In the genomic region with DNA sequence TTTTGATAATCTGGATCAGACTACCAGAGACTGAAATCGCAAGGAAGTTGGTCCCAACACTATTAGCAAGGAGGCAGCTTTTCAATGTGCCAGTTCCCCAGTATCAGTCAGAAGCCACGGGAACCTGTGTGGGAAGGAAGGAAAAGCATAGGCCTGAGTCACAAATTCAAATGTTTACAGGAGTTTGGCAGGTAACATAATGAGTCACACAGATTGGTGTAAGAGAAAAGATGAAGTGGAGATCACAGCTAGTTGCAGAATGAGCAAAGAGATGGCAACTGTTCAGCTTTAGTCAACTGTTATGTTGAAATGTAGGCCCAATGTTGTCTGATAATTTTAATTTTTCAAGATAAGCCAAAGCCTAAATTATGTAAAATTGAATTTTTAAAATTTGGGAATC, we compare ENCODE assay signal across 12 cellular contexts. TPM values are rescaled to one million over a fixed set of nuclear protein-coding genes. Genes with fewer than 3 reads are reported as not detected.
DNase-seq lines count a peak whose midpoint lies in the region; ATAC-seq and TF ChIP-seq lines count a peak whose summit lies in the region.
"Had no signal": no experiment of that assay in that cellular context is flagged by ENCODE, and none has a peak within 500 bp of the region (broad histone marks: within the 10 kb centered on the region; RNA-seq: fewer than 3 reads in every experiment).

No MANE protein-coding gene starts in this region.

- H3K4me1 ChIP-seq in gastrocnemius medialis, result peaks cover 4 to 12% of the 10 kb centered on the region in 2 donors
- H3K4me1 ChIP-seq in neuronal stem cell (ENCODE audit: control insufficient read depth in 2 of 2, insufficient read depth in 1 of 2, low read depth in 1 of 2, low read length in 2 of 2), result no peaks in the 10 kb centered on the region
- H3K4me1 ChIP-seq: lower lobe of right lung had no signal

- no peak overlapping the region for H2AFZ ChIP-seq in neuronal stem cell (ENCODE audit: low read length)

- no peak overlapping the region for H3K23ac ChIP-seq in neuronal stem cell (ENCODE audit: low read depth, low read length, poor library complexity)

- no peak overlapping the region for H3K4me2 ChIP-seq in neuronal stem cell (ENCODE audit: insufficient read depth, low read length, poor library complexity, severe bottlenecking)

- intact Hi-C loops in activated CD4-positive, alpha-beta T cell treated with anti-CD3 and anti-CD28 coated beads for 36 hours (cut with DNase I, micrococcal nuclease), result no loop called here
- intact Hi-C loops in gastrocnemius medialis (cut with DNase I; ENCODE audit: low total_unique reads), result loop anchor here (1.0 to 5.0 kb wide), 2 partner anchors 60 to 86 kb away; partner anchors contain the start of gene GPATCH8

- H3K4me3 Mint-ChIP-seq in activated CD4-positive, alpha-beta T cell treated with anti-CD3 and anti-CD28 coated beads for 36 hours, result no peak overlapping the region

- H3K27me3 ChIP-seq in MG63, result no peaks in the 10 kb centered on the region
- no peaks in the 10 kb centered on the region for H3K27me3 ChIP-seq in gastrocnemius medialis
- no peaks in the 10 kb centered on the region for H3K27me3 ChIP-seq in neuronal stem cell (ENCODE audit: control insufficient read depth in 3 of 3, insufficient read depth in 3 of 3, low read depth in 1 of 3, low read length in 3 of 3)
- H3K27me3 ChIP-seq: cardiac muscle cell had no signal

- no peak overlapping the region for H2BK120ac ChIP-seq in neuronal stem cell (ENCODE audit: low read depth, low read length)

- in situ Hi-C loops in gastrocnemius medialis (cut with MboI; ENCODE audit: low sequenced_read_pairs in 4 of 4), result loop anchor here in 1 of 4 donors (10.0 kb wide), 1 partner anchor 87 kb away; the partner anchor contains the start of gene GPATCH8

- H2BK15ac ChIP-seq in neuronal stem cell (ENCODE audit: low read length), result no peak overlapping the region

- H4K91ac ChIP-seq in neuronal stem cell (ENCODE audit: low read depth, low read length, poor library complexity), result no peak overlapping the region

- no peak overlapping the region for H3K18ac ChIP-seq in neuronal stem cell (ENCODE audit: low read length)

- H3K4ac ChIP-seq in neuronal stem cell (ENCODE audit: low read length), result no peak overlapping the region

- no peaks in the 10 kb centered on the region for H3K79me1 ChIP-seq in neuronal stem cell (ENCODE audit: low read depth, low read length)

- ATAC-seq in activated CD4-positive, alpha-beta T cell treated with anti-CD3 and anti-CD28 coated beads for 36 hours, result peak; percentile 95
- ATAC-seq in esophagus mucosa (peak; percentile 96), gastrocnemius medialis (peak; percentile 95 to 96)

- CTCF ChIA-PET in activated CD4-positive, alpha-beta T cell treated with anti-CD3 and anti-CD28 coated beads for 36 hours (lab: Charles Lee), result interaction anchor here (0.6 kb wide), 1 partner anchor 16 kb away, joined by 3 read pairs; no protein-coding TSS in a partner anchor

- no CpG with 5 or more reads among the region's 2 CpGs for WGBS in neuronal stem cell (ENCODE audit: extremely low coverage in 2 of 2, insufficient read length in 2 of 2, insufficient replicate concordance in 1 of 2), 2 donors

- H3K27ac Mint-ChIP-seq in activated CD4-positive, alpha-beta T cell treated with anti-CD3 and anti-CD28 coated beads for 36 hours, result peak overlapping the region; percentile 89

- H3K9me3 Mint-ChIP-seq in activated CD4-positive, alpha-beta T cell treated with anti-CD3 and anti-CD28 coated beads for 36 hours (ENCODE audit: low read depth), result no peaks in the 10 kb centered on the region

- H3K9me3 ChIP-seq in MG63, result no peaks in the 10 kb centered on the region
- no peaks in the 10 kb centered on the region for H3K9me3 ChIP-seq in gastrocnemius medialis
- H3K9me3 ChIP-seq in neuronal stem cell (replicated peaks in 1 of 2; ENCODE audit: control insufficient read depth in 2 of 2, insufficient read depth in 1 of 2, low read depth in 1 of 2, low read length in 2 of 2), result peaks cover 0 to 8% of the 10 kb centered on the region in 2 donors
- H3K9me3 ChIP-seq: lower lobe of right lung had no signal

- POLR2A ChIA-PET in activated CD4-positive, alpha-beta T cell treated with anti-CD3 and anti-CD28 coated beads for 36 hours (lab: Charles Lee), result interaction anchor here (0.6 kb wide), 1 partner anchor 244 kb away, joined by 4 read pairs; no protein-coding TSS in a partner anchor

- H3K36me3 ChIP-seq in MG63 (peaks cover 37% of the 10 kb centered on the region), gastrocnemius medialis (peaks cover 0 to 41% of the 10 kb centered on the region in 2 donors), neuronal stem cell (replicated peaks in 1 of 2; ENCODE audit: control insufficient read depth in 2 of 2, insufficient read depth in 2 of 2, low read length in 2 of 2) (peaks cover 11 to 82% of the 10 kb centered on the region in 2 donors)

- no peak overlapping the region for H3K14ac ChIP-seq in neuronal stem cell (ENCODE audit: low read length)

- no peak overlapping the region for H4K8ac ChIP-seq in neuronal stem cell (ENCODE audit: low read depth, low read length)

- H2BK5ac ChIP-seq in neuronal stem cell (ENCODE audit: low read length), result no peak overlapping the region

- H3K9ac ChIP-seq in neuronal stem cell (ENCODE audit: low read depth, low read length, poor library complexity), result no peak overlapping the region

- TF ChIP-seq CTCF in gastrocnemius medialis (IDR thresholded peaks at IDR 0.05 in 4 of 5, conservative IDR thresholded peaks at IDR 0.05 in 1 of 5), result no peak

- H3K36me3 Mint-ChIP-seq in activated CD4-positive, alpha-beta T cell treated with anti-CD3 and anti-CD28 coated beads for 36 hours (ENCODE audit: low read depth), result peaks cover 31% of the 10 kb centered on the region

- TF ChIP-seq POLR2A in gastrocnemius medialis (IDR thresholded peaks at IDR 0.05), result no peak

- H3K4me3 ChIP-seq in MG63, result no peak overlapping the region
- no peak overlapping the region for H3K4me3 ChIP-seq in gastrocnemius medialis
- H3K4me3 ChIP-seq in neuronal stem cell (ENCODE audit: low read length in 2 of 2), result no peak overlapping the region
- H3K4me3 ChIP-seq: cardiac muscle cell, lower lobe of right lung had no signal

- no peak overlapping the region for H2BK12ac ChIP-seq in neuronal stem cell (ENCODE audit: low read length)

- peaks cover 19% of the 10 kb centered on the region for H3K4me1 Mint-ChIP-seq in activated CD4-positive, alpha-beta T cell treated with anti-CD3 and anti-CD28 coated beads for 36 hours

- no peak overlapping the region for H2AK5ac ChIP-seq in neuronal stem cell (ENCODE audit: low read depth, low read length)

- H3K27ac ChIP-seq in gastrocnemius medialis (peak overlapping the region; percentile 65 to 76 (median 71)), neuronal stem cell (replicated peaks; ENCODE audit: low read length) (no peak overlapping the region)
- H3K27ac ChIP-seq: lower lobe of right lung had no signal

- no peaks in the 10 kb centered on the region for H3K27me3 Mint-ChIP-seq in activated CD4-positive, alpha-beta T cell treated with anti-CD3 and anti-CD28 coated beads for 36 hours

- DNase-seq in activated CD4-positive, alpha-beta T cell treated with anti-CD3 and anti-CD28 coated beads for 36 hours, result peak; percentile 43
- DNase-seq in activated CD4-positive, alpha-beta T cell treated with anti-CD3 and anti-CD28 coated beads for 4 hours, result no peak
- DNase-seq in MG63 (peak; percentile 67), gastrocnemius medialis (peak in 1 of 2 donors; percentile 20), neuronal stem cell (ENCODE audit: low spot score) (no peak), OCI-M1 (lab: John Stamatoyannopoulos, UW) (no peak)
- DNase-seq in central memory CD4-positive, alpha-beta T cell, result no peak
- DNase-seq: AML-193, lower lobe of right lung, NCI-H2227 treated with DMSO at 0.1 percent for 48 hours had no signal

RNA-seq across cellular contexts. Expression of gene ITGA2B, which starts 28.1 kb away (rescaled TPM):
- total RNA-seq in activated CD4-positive, alpha-beta T cell treated with anti-CD3 and anti-CD28 coated beads for 36 hours, result 1 to 10 TPM; 1.6 to 1.7 TPM
- not detected in 2 replicates for total RNA-seq in MG63 (2014; rRNA removed; shearing (Covaris generic); ENCODE audit: low replicate concordance)
- total RNA-seq in esophagus mucosa, result 0.68 TPM
- under 1 TPM in 1 of 4 donors, not detected in 3; 0.33 TPM for total RNA-seq in gastrocnemius medialis
- polyA plus RNA-seq in neuronal stem cell (2013, experiment 1 of 2), result 6.4 TPM
- polyA plus RNA-seq in neuronal stem cell (2013, experiment 2 of 2), result 7.5 TPM

RNA-seq across cellular contexts. Expression of gene FAM171A2, which starts 53.9 kb away (rescaled TPM):
- total RNA-seq in activated CD4-positive, alpha-beta T cell treated with anti-CD3 and anti-CD28 coated beads for 36 hours, result under 1 TPM; 0.18 to 0.32 TPM
- 2.1 and 9.3 TPM in 2 replicates for total RNA-seq in MG63 (2014; rRNA removed; shearing (Covaris generic); ENCODE audit: low replicate concordance)
- total RNA-seq in esophagus mucosa (1.1 TPM), gastrocnemius medialis (under 1 TPM in 3 of 4 donors, not detected in 1; 0.10 to 0.47 (median 0.23) TPM)
- polyA plus RNA-seq in neuronal stem cell (2013, experiment 1 of 2), result 34.5 TPM
- 33.1 TPM for polyA plus RNA-seq in neuronal stem cell (2013, experiment 2 of 2)

Comparison
In these comparisons a context has a peak if more than half of its experiments do, and no peak if none do; other contexts are left out.
1. DNase-seq: peak in activated CD4-positive, alpha-beta T cell treated with anti-CD3 and anti-CD28 coated beads for 36 hours (single experiment) and MG63 (single experiment); none in activated CD4-positive, alpha-beta T cell treated with anti-CD3 and anti-CD28 coated beads for 4 hours (0 of 2), neuronal stem cell (single experiment), central memory CD4-positive, alpha-beta T cell (single experiment) and OCI-M1 (single experiment).
2. Peak in every context shown above with its lines, with median percentiles within 50 percentile points of each other: ATAC-seq.